ENCODE assay signal across 8 cellular contexts in genomic region chr7:37353949-37354660, GRCh38.
DNase-seq lines count a peak whose midpoint lies in the region; ATAC-seq and TF ChIP-seq lines count a peak whose summit lies in the region.

No MANE protein-coding gene starts in this region.

- TF ChIP-seq POLR2A in right lobe of liver (IDR thresholded peaks at IDR 0.05) (no peak), suprapubic skin (IDR thresholded peaks at IDR 0.05) (no peak), erythroblast (IDR thresholded peaks at IDR 0.05; ENCODE audit: low read length) (no peak)

- peak; percentile 51 to 53 for ATAC-seq in activated naive CD4-positive, alpha-beta T cell treated with anti-CD3 and anti-CD28 coated beads, Interleukin-2, amount 50 U/mL, for 72 hours
- ATAC-seq in right lobe of liver (no peak), GM18519 (IDR thresholded peaks at IDR 0.05; ENCODE audit: low FRiP score, unreplicated experiment) (no peak)

- H3K4me3 ChIP-seq in right lobe of liver (no peak overlapping the region), suprapubic skin (no peak overlapping the region)

- H3K9me3 ChIP-seq in right lobe of liver = no peaks in the 10 kb centered on the region
- no peaks in the 10 kb centered on the region for H3K9me3 ChIP-seq in suprapubic skin

- no peaks in the 10 kb centered on the region for H3K36me3 ChIP-seq in right lobe of liver
- no peaks in the 10 kb centered on the region for H3K36me3 ChIP-seq in suprapubic skin

- H3K4me3 Mint-ChIP-seq in activated CD4-positive, alpha-beta T cell treated with anti-CD3 and anti-CD28 coated beads, Interleukin-2, amount 10 ng/mL, durations not matched to agents 24 days and 14 days = peak overlapping the region; percentile 92

- peak overlapping the region; percentile 94 for H3K27ac Mint-ChIP-seq in activated CD4-positive, alpha-beta T cell treated with anti-CD3 and anti-CD28 coated beads, Interleukin-2, amount 10 ng/mL, durations not matched to agents 24 days and 14 days
- H3K27ac Mint-ChIP-seq in activated naive CD4-positive, alpha-beta T cell treated with anti-CD3 and anti-CD28 coated beads, Interleukin-2, amount 50 U/mL, for 72 hours = peak overlapping the region; percentile 99

- H3K4me1 ChIP-seq in right lobe of liver (peaks cover 0 to 23% (median 7%) of the 10 kb centered on the region in 4 donors), suprapubic skin (peaks cover 25% of the 10 kb centered on the region)

- H3K27me3 ChIP-seq in right lobe of liver = no peaks in the 10 kb centered on the region
- no peaks in the 10 kb centered on the region for H3K27me3 ChIP-seq in suprapubic skin

- H3K9me3 Mint-ChIP-seq in activated CD4-positive, alpha-beta T cell treated with anti-CD3 and anti-CD28 coated beads, Interleukin-2, amount 10 ng/mL, durations not matched to agents 24 days and 14 days = peaks cover 3% of the 10 kb centered on the region
- peaks cover 0 to 3% of the 10 kb centered on the region in 2 donors for H3K9me3 Mint-ChIP-seq in activated naive CD4-positive, alpha-beta T cell treated with anti-CD3 and anti-CD28 coated beads, Interleukin-2, amount 50 U/mL, for 72 hours

- no peak for TF ChIP-seq EP300 in suprapubic skin (IDR thresholded peaks at IDR 0.05)

- no peak for TF ChIP-seq CTCF in right lobe of liver (IDR thresholded peaks at IDR 0.05)
- TF ChIP-seq CTCF in suprapubic skin (IDR thresholded peaks at IDR 0.05) = no peak

- 74% methylated on average over 5 of the region's 5 CpGs for WGBS in right lobe of liver (ENCODE audit: insufficient coverage, low coverage, low lambda C conversion rate, missing lambda C conversion rate)
- WGBS in suprapubic skin = 72% methylated on average over 5 of the region's 5 CpGs

- H3K27me3 Mint-ChIP-seq in activated CD4-positive, alpha-beta T cell treated with anti-CD3 and anti-CD28 coated beads, Interleukin-2, amount 10 ng/mL, durations not matched to agents 24 days and 14 days = no peaks in the 10 kb centered on the region

- intact Hi-C loops in activated CD4-positive, alpha-beta T cell treated with anti-CD3 and anti-CD28 coated beads, Interleukin-2, amount 10 ng/mL, durations not matched to agents 24 days and 14 days (cut with micrococcal nuclease) = loop anchor here (1.0 to 10.0 kb wide), 14 partner anchors 9 to 962 kb away; partner anchors contain the start of gene ELMO1
- intact Hi-C loops in right lobe of liver (cut with DNase I) = no loop called here

- H3K36me3 Mint-ChIP-seq in activated CD4-positive, alpha-beta T cell treated with anti-CD3 and anti-CD28 coated beads, Interleukin-2, amount 10 ng/mL, durations not matched to agents 24 days and 14 days (ENCODE audit: low read depth) = peaks cover 4% of the 10 kb centered on the region
- peaks cover 13 to 30% of the 10 kb centered on the region in 2 donors for H3K36me3 Mint-ChIP-seq in activated naive CD4-positive, alpha-beta T cell treated with anti-CD3 and anti-CD28 coated beads, Interleukin-2, amount 50 U/mL, for 72 hours

- peak; percentile 56 for DNase-seq in activated CD4-positive, alpha-beta T cell treated with anti-CD3 and anti-CD28 coated beads, Interleukin-2, amount 10 ng/mL, durations not matched to agents 24 days and 14 days
- DNase-seq in activated CD4-positive, alpha-beta T cell treated with anti-CD3 and anti-CD28 coated beads, Interleukin-2, amount 50 U/mL, for 1 hour = no peak
- no peak for DNase-seq in activated naive CD4-positive, alpha-beta T cell treated with anti-CD3 and anti-CD28 coated beads, Interleukin-2, amount 50 U/mL, for 72 hours (ENCODE audit: low spot score in 2 of 2)
- no peak for DNase-seq in right lobe of liver
- DNase-seq in suprapubic skin (ENCODE audit: low spot score in 2 of 2) = no peak
- DNase-seq in NCI-H82 treated with DMSO at 0.1 percent for 48 hours (lab: John Stamatoyannopoulos, UW; ENCODE audit: unreplicated experiment) = no peak
- DNase-seq in erythroblast (lab: John Stamatoyannopoulos, UW) = no peak

- H3K27ac ChIP-seq in right lobe of liver (peak overlapping the region; percentile 38 to 56 (median 49)), suprapubic skin (peak overlapping the region; percentile 78)

- H3K4me1 Mint-ChIP-seq in activated CD4-positive, alpha-beta T cell treated with anti-CD3 and anti-CD28 coated beads, Interleukin-2, amount 10 ng/mL, durations not matched to agents 24 days and 14 days = peaks cover 69% of the 10 kb centered on the region

Comparison
In these comparisons a context has a peak if more than half of its experiments do, and no peak if none do; other contexts are left out.
1. ATAC-seq: peak in activated naive CD4-positive, alpha-beta T cell treated with anti-CD3 and anti-CD28 coated beads, Interleukin-2, amount 50 U/mL, for 72 hours (2 of 2); none in right lobe of liver (0 of 4) and GM18519 (single experiment).